ENCODE assay signal across 8 cellular contexts in genomic region chr13:20489185-20489820, GRCh38. TPM values are rescaled to one million over a fixed set of nuclear protein-coding genes. Genes with fewer than 3 reads are reported as not detected.
A peak's percentile ranks its signal among the peaks of the same experiment; 100 is the strongest.
DNase-seq lines count a peak whose midpoint lies in the region; ATAC-seq and TF ChIP-seq lines count a peak whose summit lies in the region.

No MANE protein-coding gene starts in this region.

- 41 to 66% methylated on average over 4 of the region's 4 CpGs for WGBS in tibial nerve, 2 donors

- no peaks in the 10 kb centered on the region for H3K36me3 Mint-ChIP-seq in natural killer cell
- no peaks in the 10 kb centered on the region for H3K36me3 Mint-ChIP-seq in natural killer cell treated with Interleukin-12 subunit alpha and Interleukin-12 subunit beta and Interleukin-15 and Interleukin-18, amount 100 ng/mL, for 72 hours

- no peaks in the 10 kb centered on the region for H3K27me3 ChIP-seq in tibial nerve

- TF ChIP-seq EP300 in tibial nerve (IDR thresholded peaks at IDR 0.05) = no peak

- no peak overlapping the region for H3K27ac ChIP-seq in tibial nerve

- H3K27ac Mint-ChIP-seq in natural killer cell = no peak overlapping the region
- no peak overlapping the region for H3K27ac Mint-ChIP-seq in natural killer cell treated with Interleukin-12 subunit alpha and Interleukin-12 subunit beta and Interleukin-15 and Interleukin-18, amount 100 ng/mL, for 72 hours

- H3K36me3 ChIP-seq in tibial nerve = peaks cover 0 to 11% (median 0%) of the 10 kb centered on the region in 3 donors

- H3K4me3 ChIP-seq in tibial nerve = no peak overlapping the region

- peak in 2 of 3 donors; percentile 49 for ATAC-seq in natural killer cell
- no peak for ATAC-seq in natural killer cell treated with Interleukin-12 subunit alpha and Interleukin-12 subunit beta and Interleukin-15 and Interleukin-18, amount 100 ng/mL, for 72 hours
- ATAC-seq in GM21515 (IDR thresholded peaks at IDR 0.05; ENCODE audit: unreplicated experiment) = no peak
- no peak for ATAC-seq in GM18907 (IDR thresholded peaks at IDR 0.05; ENCODE audit: unreplicated experiment)

- no peaks in the 10 kb centered on the region for H3K9me3 ChIP-seq in tibial nerve

- DNase-seq in natural killer cell (no peak), NCI-H226 (peak; percentile 6), dermis blood vessel endothelial cell (peak; percentile 69), tibial nerve (ENCODE audit: low spot score in 2 of 2) (peak in 1 of 2 donors; percentile 50), NCI-H446 treated with DMSO at 0.1 percent for 48 hours (lab: John Stamatoyannopoulos, UW) (no peak)
- no peak for DNase-seq in natural killer cell treated with Interleukin-12 subunit alpha and Interleukin-12 subunit beta and Interleukin-15 and Interleukin-18, amount 100 ng/mL, for 72 hours (ENCODE audit: low spot score)

- H3K4me1 ChIP-seq in tibial nerve = peaks cover 0 to 11% (median 0%) of the 10 kb centered on the region in 4 donors

- peaks cover 0 to 4% of the 10 kb centered on the region in 2 donors for H3K4me1 Mint-ChIP-seq in natural killer cell
- H3K4me1 Mint-ChIP-seq in natural killer cell treated with Interleukin-12 subunit alpha and Interleukin-12 subunit beta and Interleukin-15 and Interleukin-18, amount 100 ng/mL, for 72 hours (ENCODE audit: low read depth in 2 of 2) = no peaks in the 10 kb centered on the region

- no peak for TF ChIP-seq POLR2A in tibial nerve (IDR thresholded peaks at IDR 0.05)

- intact Hi-C loops in natural killer cell (cut with micrococcal nuclease) = loop anchor here (1.0 to 5.0 kb wide), 2 partner anchors 292 to 307 kb away; no protein-coding TSS in a partner anchor

- H3K9me3 Mint-ChIP-seq in natural killer cell = no peaks in the 10 kb centered on the region
- H3K9me3 Mint-ChIP-seq in natural killer cell treated with Interleukin-12 subunit alpha and Interleukin-12 subunit beta and Interleukin-15 and Interleukin-18, amount 100 ng/mL, for 72 hours = no peaks in the 10 kb centered on the region

- no peak overlapping the region for H3K4me3 Mint-ChIP-seq in natural killer cell
- H3K4me3 Mint-ChIP-seq in natural killer cell treated with Interleukin-12 subunit alpha and Interleukin-12 subunit beta and Interleukin-15 and Interleukin-18, amount 100 ng/mL, for 72 hours = no peak overlapping the region

- no peaks in the 10 kb centered on the region for H3K27me3 Mint-ChIP-seq in natural killer cell (ENCODE audit: low read depth in 2 of 2)
- no peaks in the 10 kb centered on the region for H3K27me3 Mint-ChIP-seq in natural killer cell treated with Interleukin-12 subunit alpha and Interleukin-12 subunit beta and Interleukin-15 and Interleukin-18, amount 100 ng/mL, for 72 hours

- TF ChIP-seq CTCF in natural killer cell (IDR thresholded peaks at IDR 0.05) (peak; percentile 24), tibial nerve (IDR thresholded peaks at IDR 0.05) (peak in 3 of 5 experiments; percentile 20 to 31 (median 27))

RNA-seq across cellular contexts. Expression of gene CRYL1, which starts 36.4 kb away (rescaled TPM):
- total RNA-seq in natural killer cell (10 to 100 TPM; 13.4 to 15.8 (median 14.9) TPM), dermis blood vessel endothelial cell (26.9 and 48.5 TPM in 2 replicates), tibial nerve (10 to 100 TPM; 33.9 to 60.5 (median 49.5) TPM)
- 1 to 10 TPM; 5.2 to 9.0 TPM for total RNA-seq in natural killer cell treated with Interleukin-12 subunit alpha and Interleukin-12 subunit beta and Interleukin-15 and Interleukin-18, amount 100 ng/mL, for 72 hours

Comparison
In these comparisons a context has a peak if more than half of its experiments do, and no peak if none do; other contexts are left out.
1. ATAC-seq: peak in natural killer cell (2 of 3); none in natural killer cell treated with Interleukin-12 subunit alpha and Interleukin-12 subunit beta and Interleukin-15 and Interleukin-18, amount 100 ng/mL, for 72 hours (0 of 2), GM21515 (single experiment) and GM18907 (single experiment).
2. DNase-seq: peak in NCI-H226 (single experiment) and dermis blood vessel endothelial cell (single experiment); none in natural killer cell (single experiment), natural killer cell treated with Interleukin-12 subunit alpha and Interleukin-12 subunit beta and Interleukin-15 and Interleukin-18, amount 100 ng/mL, for 72 hours (single experiment) and NCI-H446 treated with DMSO at 0.1 percent for 48 hours (single experiment).